ENCODE assay signal across 8 cellular contexts in genomic region chr3:36918050-36918449, GRCh38. TPM values are rescaled to one million over a fixed set of nuclear protein-coding genes. Genes with fewer than 3 reads are reported as not detected.
DNase-seq lines count a peak whose midpoint lies in the region; ATAC-seq and TF ChIP-seq lines count a peak whose summit lies in the region.

No MANE protein-coding gene starts in this region.

- peaks cover 16% of the 10 kb centered on the region for H3K4me1 ChIP-seq in body of pancreas

- peak overlapping the region; percentile 71 to 93 (median 89) for H3K27ac Mint-ChIP-seq in IgD-negative memory B cell
- H3K27ac Mint-ChIP-seq in immature natural killer cell: peak overlapping the region; percentile 10 to 75 (median 64)

- H3K4me3 ChIP-seq in MG63: no peak overlapping the region
- no peak overlapping the region for H3K4me3 ChIP-seq in body of pancreas

- H3K9me3 Mint-ChIP-seq in IgD-negative memory B cell: peaks cover 4 to 8% (median 6%) of the 10 kb centered on the region in 3 donors
- H3K9me3 Mint-ChIP-seq in immature natural killer cell: peaks cover 0 to 12% (median 4%) of the 10 kb centered on the region in 6 donors

- H3K4me1 Mint-ChIP-seq in IgD-negative memory B cell (peaks cover 33 to 39% (median 33%) of the 10 kb centered on the region in 3 donors), immature natural killer cell (peaks cover 28 to 42% of the 10 kb centered on the region in 2 donors)

- ATAC-seq in GM18868 (IDR thresholded peaks at IDR 0.05; ENCODE audit: unreplicated experiment) (peak; percentile 89), GM21825 (IDR thresholded peaks at IDR 0.05; ENCODE audit: unreplicated experiment) (peak; percentile 88), body of pancreas (no peak)

- no peak for TF ChIP-seq CTCF in body of pancreas (IDR thresholded peaks at IDR 0.05)

- TF ChIP-seq POLR2A in body of pancreas (IDR thresholded peaks at IDR 0.05): no peak

- H3K9me3 ChIP-seq in MG63: no peaks in the 10 kb centered on the region
- H3K9me3 ChIP-seq in body of pancreas: no peaks in the 10 kb centered on the region

- intact Hi-C loops in body of pancreas (cut with DNase I): no loop called here

- H3K36me3 Mint-ChIP-seq in IgD-negative memory B cell (no peaks in the 10 kb centered on the region), immature natural killer cell (peaks cover 0 to 14% (median 8%) of the 10 kb centered on the region in 3 donors)

- DNase-seq in immature natural killer cell (peak in 1 of 3 donors; percentile 10), MG63 (no peak), body of pancreas (no peak), epidermal melanocyte (ENCODE audit: insufficient read length, low spot score) (no peak), NCI-H2171 (lab: John Stamatoyannopoulos, UW) (no peak)

- peaks cover 1% of the 10 kb centered on the region for H3K27me3 Mint-ChIP-seq in IgD-negative memory B cell
- H3K27me3 Mint-ChIP-seq in immature natural killer cell (ENCODE audit: low read depth in 3 of 3): no peaks in the 10 kb centered on the region

- WGBS in body of pancreas, 2 donors: 64 to 83% methylated on average over 2 of the region's 2 CpGs

- no peaks in the 10 kb centered on the region for H3K36me3 ChIP-seq in MG63
- H3K36me3 ChIP-seq in body of pancreas (replicated peaks in 1 of 2; ENCODE audit: insufficient read depth in 1 of 2, low read depth in 2 of 2): no peaks in the 10 kb centered on the region

- H3K4me3 Mint-ChIP-seq in IgD-negative memory B cell: peak overlapping the region; percentile 56 to 97 (median 86)
- peak overlapping the region in 3 of 5 donors; percentile 8 to 43 (median 36) for H3K4me3 Mint-ChIP-seq in immature natural killer cell

- H3K27ac ChIP-seq in body of pancreas: no peak overlapping the region

- H3K27me3 ChIP-seq in MG63 (no peaks in the 10 kb centered on the region), body of pancreas (no peaks in the 10 kb centered on the region)

RNA-seq across cellular contexts. Expression of gene TRANK1, which starts 26.8 kb away (rescaled TPM):
- 27.7 TPM for polyA plus RNA-seq in IgD-negative memory B cell
- 10 to 100 TPM; 19.4 to 52.7 (median 24.6) TPM for polyA plus RNA-seq in immature natural killer cell
- 1.0 and 3.8 TPM in 2 replicates for total RNA-seq in MG63 (2014; rRNA removed; shearing (Covaris generic); ENCODE audit: low replicate concordance)
- 1 to 10 TPM; 3.6 to 7.8 TPM for total RNA-seq in body of pancreas
